In the genomic region with DNA sequence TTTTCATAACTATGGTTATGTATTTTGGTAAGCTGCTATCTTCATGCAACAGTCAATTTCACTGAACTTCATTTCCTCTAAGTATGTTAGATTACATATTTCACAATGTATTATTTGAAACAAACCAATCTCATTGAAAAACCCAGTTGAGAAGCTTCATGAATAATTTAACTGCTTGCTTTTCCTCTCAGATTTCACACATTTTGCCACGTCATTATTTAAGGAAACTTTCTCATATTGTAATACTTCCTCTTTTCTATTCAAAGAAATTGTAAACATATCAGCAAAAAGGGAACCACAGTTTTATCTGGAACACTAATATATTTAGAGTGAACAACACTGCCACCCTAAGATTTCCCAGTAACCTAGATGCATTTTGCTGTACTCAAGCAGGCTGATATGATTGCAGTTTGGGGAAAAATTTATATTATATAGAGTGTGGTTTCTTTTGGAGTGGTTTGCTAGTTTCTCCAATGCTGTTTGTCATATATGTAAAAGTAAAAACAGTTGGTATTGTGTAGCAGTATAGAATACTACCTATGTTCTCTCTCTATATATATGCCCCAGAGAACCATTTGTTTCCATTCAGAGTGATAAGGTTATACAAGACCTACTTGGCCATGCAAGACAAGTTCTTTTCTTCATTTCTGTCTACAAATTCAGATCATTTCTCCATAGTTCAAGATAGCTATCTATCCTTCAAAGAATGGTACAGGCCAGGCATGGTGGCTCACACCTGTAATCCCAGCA, we compare ENCODE assay signal across 1 cellular context.
TF ChIP-seq lines count a peak whose summit lies in the region.

No MANE protein-coding gene starts in this region.

TF ChIP-seq in K562, 482 proteins besides CTCF, POLR2A, EP300 and RAD21 (continued from another document and continues in another):
- TF ChIP-seq, protein P1, sequence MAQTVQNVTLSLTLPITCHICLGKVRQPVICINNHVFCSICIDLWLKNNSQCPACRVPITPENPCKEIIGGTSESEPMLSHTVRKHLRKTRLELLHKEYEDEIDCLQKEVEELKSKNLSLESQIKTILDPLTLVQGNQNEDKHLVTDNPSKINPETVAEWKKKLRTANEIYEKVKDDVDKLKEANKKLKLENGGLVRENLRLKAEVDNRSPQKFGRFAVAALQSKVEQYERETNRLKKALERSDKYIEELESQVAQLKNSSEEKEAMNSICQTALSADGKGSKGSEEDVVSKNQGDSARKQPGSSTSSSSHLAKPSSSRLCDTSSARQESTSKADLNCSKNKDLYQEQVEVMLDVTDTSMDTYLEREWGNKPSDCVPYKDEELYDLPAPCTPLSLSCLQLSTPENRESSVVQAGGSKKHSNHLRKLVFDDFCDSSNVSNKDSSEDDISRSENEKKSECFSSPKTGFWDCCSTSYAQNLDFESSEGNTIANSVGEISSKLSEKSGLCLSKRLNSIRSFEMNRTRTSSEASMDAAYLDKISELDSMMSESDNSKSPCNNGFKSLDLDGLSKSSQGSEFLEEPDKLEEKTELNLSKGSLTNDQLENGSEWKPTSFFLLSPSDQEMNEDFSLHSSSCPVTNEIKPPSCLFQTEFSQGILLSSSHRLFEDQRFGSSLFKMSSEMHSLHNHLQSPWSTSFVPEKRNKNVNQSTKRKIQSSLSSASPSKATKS (CRISPR knock-in tag; IDR thresholded peaks at IDR 0.05): no peak
- TF ChIP-seq STAT5A (IDR thresholded peaks at IDR 0.05; ENCODE audit: borderline replicate concordance, low read length): 0 out of 2 replicates have a peak, but pooled peaks have one; percentile 23
- 0 out of 2 replicates have a peak, but pooled peaks have one; percentile 24 for TF ChIP-seq FOSL1 (tag; conservative IDR thresholded peaks at IDR 0.05)
- TF ChIP-seq, protein P2, sequence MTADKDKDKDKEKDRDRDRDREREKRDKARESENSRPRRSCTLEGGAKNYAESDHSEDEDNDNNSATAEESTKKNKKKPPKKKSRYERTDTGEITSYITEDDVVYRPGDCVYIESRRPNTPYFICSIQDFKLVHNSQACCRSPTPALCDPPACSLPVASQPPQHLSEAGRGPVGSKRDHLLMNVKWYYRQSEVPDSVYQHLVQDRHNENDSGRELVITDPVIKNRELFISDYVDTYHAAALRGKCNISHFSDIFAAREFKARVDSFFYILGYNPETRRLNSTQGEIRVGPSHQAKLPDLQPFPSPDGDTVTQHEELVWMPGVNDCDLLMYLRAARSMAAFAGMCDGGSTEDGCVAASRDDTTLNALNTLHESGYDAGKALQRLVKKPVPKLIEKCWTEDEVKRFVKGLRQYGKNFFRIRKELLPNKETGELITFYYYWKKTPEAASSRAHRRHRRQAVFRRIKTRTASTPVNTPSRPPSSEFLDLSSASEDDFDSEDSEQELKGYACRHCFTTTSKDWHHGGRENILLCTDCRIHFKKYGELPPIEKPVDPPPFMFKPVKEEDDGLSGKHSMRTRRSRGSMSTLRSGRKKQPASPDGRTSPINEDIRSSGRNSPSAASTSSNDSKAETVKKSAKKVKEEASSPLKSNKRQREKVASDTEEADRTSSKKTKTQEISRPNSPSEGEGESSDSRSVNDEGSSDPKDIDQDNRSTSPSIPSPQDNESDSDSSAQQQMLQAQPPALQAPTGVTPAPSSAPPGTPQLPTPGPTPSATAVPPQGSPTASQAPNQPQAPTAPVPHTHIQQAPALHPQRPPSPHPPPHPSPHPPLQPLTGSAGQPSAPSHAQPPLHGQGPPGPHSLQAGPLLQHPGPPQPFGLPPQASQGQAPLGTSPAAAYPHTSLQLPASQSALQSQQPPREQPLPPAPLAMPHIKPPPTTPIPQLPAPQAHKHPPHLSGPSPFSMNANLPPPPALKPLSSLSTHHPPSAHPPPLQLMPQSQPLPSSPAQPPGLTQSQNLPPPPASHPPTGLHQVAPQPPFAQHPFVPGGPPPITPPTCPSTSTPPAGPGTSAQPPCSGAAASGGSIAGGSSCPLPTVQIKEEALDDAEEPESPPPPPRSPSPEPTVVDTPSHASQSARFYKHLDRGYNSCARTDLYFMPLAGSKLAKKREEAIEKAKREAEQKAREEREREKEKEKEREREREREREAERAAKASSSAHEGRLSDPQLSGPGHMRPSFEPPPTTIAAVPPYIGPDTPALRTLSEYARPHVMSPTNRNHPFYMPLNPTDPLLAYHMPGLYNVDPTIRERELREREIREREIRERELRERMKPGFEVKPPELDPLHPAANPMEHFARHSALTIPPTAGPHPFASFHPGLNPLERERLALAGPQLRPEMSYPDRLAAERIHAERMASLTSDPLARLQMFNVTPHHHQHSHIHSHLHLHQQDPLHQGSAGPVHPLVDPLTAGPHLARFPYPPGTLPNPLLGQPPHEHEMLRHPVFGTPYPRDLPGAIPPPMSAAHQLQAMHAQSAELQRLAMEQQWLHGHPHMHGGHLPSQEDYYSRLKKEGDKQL (CRISPR knock-in tag; IDR thresholded peaks at IDR 0.05; ENCODE audit: borderline replicate concordance): no peak
- no peak for TF ChIP-seq ZNF184 (CRISPR knock-in tag; IDR thresholded peaks at IDR 0.05)
- TF ChIP-seq SMC3 (conservative IDR thresholded peaks at IDR 0.05; ENCODE audit: insufficient read depth, low read depth, low read length): no peak
- TF ChIP-seq, protein P3, sequence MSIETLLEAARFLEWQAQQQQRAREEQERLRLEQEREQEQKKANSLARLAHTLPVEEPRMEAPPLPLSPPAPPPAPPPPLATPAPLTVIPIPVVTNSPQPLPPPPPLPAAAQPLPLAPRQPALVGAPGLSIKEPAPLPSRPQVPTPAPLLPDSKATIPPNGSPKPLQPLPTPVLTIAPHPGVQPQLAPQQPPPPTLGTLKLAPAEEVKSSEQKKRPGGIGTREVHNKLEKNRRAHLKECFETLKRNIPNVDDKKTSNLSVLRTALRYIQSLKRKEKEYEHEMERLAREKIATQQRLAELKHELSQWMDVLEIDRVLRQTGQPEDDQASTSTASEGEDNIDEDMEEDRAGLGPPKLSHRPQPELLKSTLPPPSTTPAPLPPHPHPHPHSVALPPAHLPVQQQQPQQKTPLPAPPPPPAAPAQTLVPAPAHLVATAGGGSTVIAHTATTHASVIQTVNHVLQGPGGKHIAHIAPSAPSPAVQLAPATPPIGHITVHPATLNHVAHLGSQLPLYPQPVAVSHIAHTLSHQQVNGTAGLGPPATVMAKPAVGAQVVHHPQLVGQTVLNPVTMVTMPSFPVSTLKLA (conservative IDR thresholded peaks at IDR 0.05): 0 out of 4 replicates have a peak, but pooled peaks of 1 of the 2 experiments have one; percentile 29
- TF ChIP-seq, protein P4, sequence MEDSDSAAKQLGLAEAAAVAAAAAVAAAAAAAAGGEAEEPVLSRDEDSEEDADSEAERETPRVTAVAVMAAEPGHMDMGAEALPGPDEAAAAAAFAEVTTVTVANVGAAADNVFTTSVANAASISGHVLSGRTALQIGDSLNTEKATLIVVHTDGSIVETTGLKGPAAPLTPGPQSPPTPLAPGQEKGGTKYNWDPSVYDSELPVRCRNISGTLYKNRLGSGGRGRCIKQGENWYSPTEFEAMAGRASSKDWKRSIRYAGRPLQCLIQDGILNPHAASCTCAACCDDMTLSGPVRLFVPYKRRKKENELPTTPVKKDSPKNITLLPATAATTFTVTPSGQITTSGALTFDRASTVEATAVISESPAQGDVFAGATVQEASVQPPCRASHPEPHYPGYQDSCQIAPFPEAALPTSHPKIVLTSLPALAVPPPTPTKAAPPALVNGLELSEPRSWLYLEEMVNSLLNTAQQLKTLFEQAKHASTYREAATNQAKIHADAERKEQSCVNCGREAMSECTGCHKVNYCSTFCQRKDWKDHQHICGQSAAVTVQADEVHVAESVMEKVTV (CRISPR knock-in tag; IDR thresholded peaks at IDR 0.05): peak; percentile 42; the same call in 1 of the 2 replicates
- no peak for TF ChIP-seq HMGN3 (IDR thresholded peaks at IDR 0.05; ENCODE audit: borderline replicate concordance, extremely low read depth, insufficient read length, low read depth, low read length)
- TF ChIP-seq, protein P5, sequence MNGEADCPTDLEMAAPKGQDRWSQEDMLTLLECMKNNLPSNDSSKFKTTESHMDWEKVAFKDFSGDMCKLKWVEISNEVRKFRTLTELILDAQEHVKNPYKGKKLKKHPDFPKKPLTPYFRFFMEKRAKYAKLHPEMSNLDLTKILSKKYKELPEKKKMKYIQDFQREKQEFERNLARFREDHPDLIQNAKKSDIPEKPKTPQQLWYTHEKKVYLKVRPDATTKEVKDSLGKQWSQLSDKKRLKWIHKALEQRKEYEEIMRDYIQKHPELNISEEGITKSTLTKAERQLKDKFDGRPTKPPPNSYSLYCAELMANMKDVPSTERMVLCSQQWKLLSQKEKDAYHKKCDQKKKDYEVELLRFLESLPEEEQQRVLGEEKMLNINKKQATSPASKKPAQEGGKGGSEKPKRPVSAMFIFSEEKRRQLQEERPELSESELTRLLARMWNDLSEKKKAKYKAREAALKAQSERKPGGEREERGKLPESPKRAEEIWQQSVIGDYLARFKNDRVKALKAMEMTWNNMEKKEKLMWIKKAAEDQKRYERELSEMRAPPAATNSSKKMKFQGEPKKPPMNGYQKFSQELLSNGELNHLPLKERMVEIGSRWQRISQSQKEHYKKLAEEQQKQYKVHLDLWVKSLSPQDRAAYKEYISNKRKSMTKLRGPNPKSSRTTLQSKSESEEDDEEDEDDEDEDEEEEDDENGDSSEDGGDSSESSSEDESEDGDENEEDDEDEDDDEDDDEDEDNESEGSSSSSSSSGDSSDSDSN (IDR thresholded peaks at IDR 0.05; ENCODE audit: borderline replicate concordance in 1 of 2, low read depth in 2 of 2, low read length in 2 of 2): no peak
- no peak for TF ChIP-seq PURB (CRISPR knock-in tag; IDR thresholded peaks at IDR 0.05; ENCODE audit: low read depth)
- peak; percentile 91 for TF ChIP-seq CEBPB (tag; IDR thresholded peaks at IDR 0.05)
- TF ChIP-seq ZNF23 (CRISPR knock-in tag; IDR thresholded peaks at IDR 0.05): no peak
- TF ChIP-seq EWSR1 (IDR thresholded peaks at IDR 0.05; ENCODE audit: borderline replicate concordance, low read depth, partially characterized antibody): no peak
- no peak for TF ChIP-seq ZNF785 (CRISPR knock-in tag; IDR thresholded peaks at IDR 0.05)
- no peak for TF ChIP-seq SMAD2 (IDR thresholded peaks at IDR 0.05; ENCODE audit: low read depth, low read length)
- TF ChIP-seq TBL1XR1 (IDR thresholded peaks at IDR 0.05; ENCODE audit: low read length in 2 of 2): no peak
- no peak for TF ChIP-seq TRIM28 (IDR thresholded peaks at IDR 0.05)
- TF ChIP-seq CBX1 (IDR thresholded peaks at IDR 0.05; ENCODE audit: low read depth): no peak
- TF ChIP-seq CHD2 (IDR thresholded peaks at IDR 0.05; ENCODE audit: low read depth, low read length): no peak
- peak; percentile 89 for TF ChIP-seq MAFK (IDR thresholded peaks at IDR 0.05; ENCODE audit: low read length)
- TF ChIP-seq SOX6 (IDR thresholded peaks at IDR 0.05): peak; percentile 42; the same call in 1 of the 2 replicates
- TF ChIP-seq SMAD4 (CRISPR knock-in tag; conservative IDR thresholded peaks at IDR 0.05): no peak
- TF ChIP-seq, protein P6, sequence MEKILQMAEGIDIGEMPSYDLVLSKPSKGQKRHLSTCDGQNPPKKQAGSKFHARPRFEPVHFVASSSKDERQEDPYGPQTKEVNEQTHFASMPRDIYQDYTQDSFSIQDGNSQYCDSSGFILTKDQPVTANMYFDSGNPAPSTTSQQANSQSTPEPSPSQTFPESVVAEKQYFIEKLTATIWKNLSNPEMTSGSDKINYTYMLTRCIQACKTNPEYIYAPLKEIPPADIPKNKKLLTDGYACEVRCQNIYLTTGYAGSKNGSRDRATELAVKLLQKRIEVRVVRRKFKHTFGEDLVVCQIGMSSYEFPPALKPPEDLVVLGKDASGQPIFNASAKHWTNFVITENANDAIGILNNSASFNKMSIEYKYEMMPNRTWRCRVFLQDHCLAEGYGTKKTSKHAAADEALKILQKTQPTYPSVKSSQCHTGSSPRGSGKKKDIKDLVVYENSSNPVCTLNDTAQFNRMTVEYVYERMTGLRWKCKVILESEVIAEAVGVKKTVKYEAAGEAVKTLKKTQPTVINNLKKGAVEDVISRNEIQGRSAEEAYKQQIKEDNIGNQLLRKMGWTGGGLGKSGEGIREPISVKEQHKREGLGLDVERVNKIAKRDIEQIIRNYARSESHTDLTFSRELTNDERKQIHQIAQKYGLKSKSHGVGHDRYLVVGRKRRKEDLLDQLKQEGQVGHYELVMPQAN (IDR thresholded peaks at IDR 0.05; ENCODE audit: borderline replicate concordance): no peak
- peak; percentile 90 for TF ChIP-seq MAFG (tag; conservative IDR thresholded peaks at IDR 0.05)
- TF ChIP-seq, protein P7, sequence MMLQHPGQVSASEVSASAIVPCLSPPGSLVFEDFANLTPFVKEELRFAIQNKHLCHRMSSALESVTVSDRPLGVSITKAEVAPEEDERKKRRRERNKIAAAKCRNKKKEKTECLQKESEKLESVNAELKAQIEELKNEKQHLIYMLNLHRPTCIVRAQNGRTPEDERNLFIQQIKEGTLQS (IDR thresholded peaks at IDR 0.05): peak; percentile 54; the same call in 1 of the 2 replicates
- TF ChIP-seq, protein P7 (CRISPR knock-in tag; conservative IDR thresholded peaks at IDR 0.05): no peak
- no peak for TF ChIP-seq DIDO1 (tag; IDR thresholded peaks at IDR 0.05; ENCODE audit: low read depth)
- TF ChIP-seq ZNF695 (CRISPR knock-in tag; IDR thresholded peaks at IDR 0.05): no peak
- no peak for TF ChIP-seq MTA3 (IDR thresholded peaks at IDR 0.05; ENCODE audit: borderline replicate concordance)
- TF ChIP-seq, protein P8, sequence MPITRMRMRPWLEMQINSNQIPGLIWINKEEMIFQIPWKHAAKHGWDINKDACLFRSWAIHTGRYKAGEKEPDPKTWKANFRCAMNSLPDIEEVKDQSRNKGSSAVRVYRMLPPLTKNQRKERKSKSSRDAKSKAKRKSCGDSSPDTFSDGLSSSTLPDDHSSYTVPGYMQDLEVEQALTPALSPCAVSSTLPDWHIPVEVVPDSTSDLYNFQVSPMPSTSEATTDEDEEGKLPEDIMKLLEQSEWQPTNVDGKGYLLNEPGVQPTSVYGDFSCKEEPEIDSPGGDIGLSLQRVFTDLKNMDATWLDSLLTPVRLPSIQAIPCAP (CRISPR knock-in tag; IDR thresholded peaks at IDR 0.05; ENCODE audit: borderline replicate concordance): no peak
- TF ChIP-seq SAFB (IDR thresholded peaks at IDR 0.05; ENCODE audit: borderline replicate concordance, low read depth, low read length): no peak
- TF ChIP-seq KLF1 (tag; IDR thresholded peaks at IDR 0.05): no peak
- TF ChIP-seq PCBP1 (IDR thresholded peaks at IDR 0.05; ENCODE audit: low read depth, low read length, poor library complexity, severe bottlenecking): no peak
- TF ChIP-seq, protein P9, sequence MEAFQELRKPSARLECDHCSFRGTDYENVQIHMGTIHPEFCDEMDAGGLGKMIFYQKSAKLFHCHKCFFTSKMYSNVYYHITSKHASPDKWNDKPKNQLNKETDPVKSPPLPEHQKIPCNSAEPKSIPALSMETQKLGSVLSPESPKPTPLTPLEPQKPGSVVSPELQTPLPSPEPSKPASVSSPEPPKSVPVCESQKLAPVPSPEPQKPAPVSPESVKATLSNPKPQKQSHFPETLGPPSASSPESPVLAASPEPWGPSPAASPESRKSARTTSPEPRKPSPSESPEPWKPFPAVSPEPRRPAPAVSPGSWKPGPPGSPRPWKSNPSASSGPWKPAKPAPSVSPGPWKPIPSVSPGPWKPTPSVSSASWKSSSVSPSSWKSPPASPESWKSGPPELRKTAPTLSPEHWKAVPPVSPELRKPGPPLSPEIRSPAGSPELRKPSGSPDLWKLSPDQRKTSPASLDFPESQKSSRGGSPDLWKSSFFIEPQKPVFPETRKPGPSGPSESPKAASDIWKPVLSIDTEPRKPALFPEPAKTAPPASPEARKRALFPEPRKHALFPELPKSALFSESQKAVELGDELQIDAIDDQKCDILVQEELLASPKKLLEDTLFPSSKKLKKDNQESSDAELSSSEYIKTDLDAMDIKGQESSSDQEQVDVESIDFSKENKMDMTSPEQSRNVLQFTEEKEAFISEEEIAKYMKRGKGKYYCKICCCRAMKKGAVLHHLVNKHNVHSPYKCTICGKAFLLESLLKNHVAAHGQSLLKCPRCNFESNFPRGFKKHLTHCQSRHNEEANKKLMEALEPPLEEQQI (IDR thresholded peaks at IDR 0.05): no peak
